ENCODE assay signal across 15 cellular contexts in genomic region chr6:110731898-110732297, GRCh38.
"Had no signal": no experiment of that assay in that cellular context is flagged by ENCODE, and none has a peak within 500 bp of the region (broad histone marks: within the 10 kb centered on the region; RNA-seq: fewer than 3 reads in every experiment).

No MANE protein-coding gene starts in this region.

- H3K27ac ChIP-seq: epithelial cell of prostate, esophagus muscularis mucosa, foreskin keratinocyte, pancreas, upper lobe of left lung, uterus had no signal

- FAIRE-seq: pancreas had no signal

- H3K4me3 ChIP-seq: esophagus muscularis mucosa, pancreas, smooth muscle cell, upper lobe of left lung, uterus had no signal

- ATAC-seq: foreskin keratinocyte, pancreas, right cardiac atrium had no signal

- H3K4me2 ChIP-seq: smooth muscle cell had no signal

- DNase-seq: cortex of kidney; effector memory CD4-positive, alpha-beta T cell; mesendoderm; naive B cell; occipital lobe; pancreas; right cardiac atrium; stimulated activated CD4-positive, alpha-beta T cell treated with anti-CD3 and anti-CD28 coated beads, Interleukin-2, amount 100 ng/mL, for 48 hours; stimulated activated naive CD4-positive, alpha-beta T cell treated with Interleukin-2 at 50 U/mL for 16 hours; upper lobe of left lung; uterus had no signal

- H3K4me1 ChIP-seq: esophagus muscularis mucosa, foreskin keratinocyte, pancreas, upper lobe of left lung, uterus had no signal

- H3K9me3 ChIP-seq: esophagus muscularis mucosa, pancreas, upper lobe of left lung, uterus had no signal

- H3K27me3 ChIP-seq: esophagus muscularis mucosa, foreskin keratinocyte, pancreas, upper lobe of left lung, uterus had no signal

- H3K36me3 ChIP-seq: pancreas, uterus had no signal
